ENCODE assay signal across 15 cellular contexts in the genomic region with DNA sequence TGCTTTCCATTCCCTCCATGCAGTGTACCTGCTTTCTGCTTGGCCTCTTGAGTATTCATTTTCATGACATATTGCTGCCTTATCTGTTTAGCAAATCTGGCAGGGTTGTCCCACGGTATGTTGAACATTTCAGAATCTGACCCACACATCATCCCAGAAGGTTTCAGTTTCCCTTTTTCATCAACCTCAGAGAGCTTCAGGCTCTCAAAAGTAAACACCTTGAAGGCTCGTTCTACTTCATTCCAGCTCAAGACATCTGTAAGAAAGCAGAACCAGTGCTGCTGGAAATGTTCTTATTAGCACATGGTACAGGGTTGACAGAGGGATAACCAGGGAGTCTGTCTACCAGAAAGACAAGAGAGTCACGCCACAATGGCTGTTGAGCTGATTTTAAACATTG.
DNase-seq lines count a peak whose midpoint lies in the region; ATAC-seq and TF ChIP-seq lines count a peak whose summit lies in the region.
"Had no signal": no experiment of that assay in that cellular context is flagged by ENCODE, and none has a peak within 500 bp of the region (broad histone marks: within the 10 kb centered on the region; RNA-seq: fewer than 3 reads in every experiment).

No MANE protein-coding gene starts in this region.

- H3K4me3 Mint-ChIP-seq in mesothelial cell of epicardium: no peak overlapping the region
- H3K4me3 Mint-ChIP-seq: activated CD4-positive, alpha-beta memory T cell treated with anti-CD3 and anti-CD28 coated beads, Interleukin-2, amount 10 ng/mL, durations not matched to agents 7 days and 5 days; activated naive CD8-positive, alpha-beta T cell had no signal

- no peak for TF ChIP-seq CTCF in mesothelial cell of epicardium (IDR thresholded peaks at IDR 0.05; ENCODE audit: unreplicated experiment)

- DNase-seq in SIG-M5 treated with dmso at 0.1 percent for 504 hours (lab: John Stamatoyannopoulos, UW; ENCODE audit: unreplicated experiment) (peak; percentile 32), SIG-M5 (lab: John Stamatoyannopoulos, UW) (no peak), mesothelial cell of epicardium (ENCODE audit: low spot score in 2 of 2, unreplicated experiment in 2 of 2) (no peak), NCI-H1436 (lab: John Stamatoyannopoulos, UW) (no peak), hepatic stellate cell (ENCODE audit: low spot score) (no peak)
- DNase-seq: activated CD4-positive, alpha-beta memory T cell treated with anti-CD3 and anti-CD28 coated beads, Interleukin-2, amount 10 ng/mL, durations not matched to agents 7 days and 5 days; DMS 273 treated with DMSO at 0.1 percent for 48 hours; left colon; NCI-H1092 treated with DMSO at 0.1 percent for 48 hours; NCI-H82; T-helper 1 cell had no signal

- H3K4me1 Mint-ChIP-seq in mesothelial cell of epicardium: peaks cover 21% of the 10 kb centered on the region

- peak overlapping the region; percentile 49 for H3K27ac Mint-ChIP-seq in mesothelial cell of epicardium
- H3K27ac Mint-ChIP-seq: activated CD4-positive, alpha-beta memory T cell treated with anti-CD3 and anti-CD28 coated beads, Interleukin-2, amount 10 ng/mL, durations not matched to agents 7 days and 5 days; activated naive CD8-positive, alpha-beta T cell had no signal

- peaks cover 4% of the 10 kb centered on the region for H3K27me3 Mint-ChIP-seq in mesothelial cell of epicardium (ENCODE audit: low read depth)

- ATAC-seq in GM21381 (IDR thresholded peaks at IDR 0.05; ENCODE audit: unreplicated experiment) (peak; percentile 77), HG03354 (IDR thresholded peaks at IDR 0.05; ENCODE audit: poor library complexity, severe bottlenecking, unreplicated experiment) (peak; percentile 58), HG02970 (IDR thresholded peaks at IDR 0.05; ENCODE audit: low FRiP score, unreplicated experiment) (no peak)
- ATAC-seq: left colon had no signal

- H3K36me3 Mint-ChIP-seq in mesothelial cell of epicardium: no peaks in the 10 kb centered on the region
- H3K36me3 Mint-ChIP-seq: activated naive CD8-positive, alpha-beta T cell had no signal

- H3K9me3 Mint-ChIP-seq in mesothelial cell of epicardium: no peaks in the 10 kb centered on the region
- H3K9me3 Mint-ChIP-seq: activated CD4-positive, alpha-beta memory T cell treated with anti-CD3 and anti-CD28 coated beads, Interleukin-2, amount 10 ng/mL, durations not matched to agents 7 days and 5 days had no signal
